In the genomic region with DNA sequence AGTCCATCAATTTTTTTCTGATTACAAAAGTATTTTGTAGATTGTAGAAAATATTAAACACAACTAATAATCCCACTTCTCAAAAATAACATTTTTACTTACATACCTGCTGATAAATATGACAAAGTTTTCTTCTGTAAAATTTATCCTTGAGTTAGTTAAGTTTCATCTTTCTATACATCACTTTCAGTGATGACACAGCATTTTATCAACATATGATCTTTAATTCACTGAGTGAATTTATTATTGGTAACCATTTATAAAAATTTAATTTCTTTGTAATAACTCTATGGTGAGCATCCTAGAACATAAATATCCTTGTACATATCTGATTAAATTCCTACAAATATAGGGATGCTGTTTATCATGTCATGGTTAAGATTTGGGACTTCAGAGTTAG, we compare ENCODE assay signal across 6 cellular contexts.
"Had no signal": no experiment of that assay in that cellular context is flagged by ENCODE, and none has a peak within 500 bp of the region (broad histone marks: within the 10 kb centered on the region; RNA-seq: fewer than 3 reads in every experiment).

No MANE protein-coding gene starts in this region.

- H3K9me3 ChIP-seq: HAP-1 had no signal

- H2AFZ ChIP-seq: GM23248 had no signal

- H3K36me3 ChIP-seq: HAP-1 had no signal

- H3K9ac ChIP-seq: GM23248 had no signal

- H3K4me3 ChIP-seq: GM23248, HAP-1 had no signal

- DNase-seq: GM23248, GOT3, H7, KBM-7 had no signal

- H3K27ac ChIP-seq: GM23248 had no signal

- H3K4me1 ChIP-seq: HAP-1 had no signal

- FAIRE-seq: HTR-8/SVneo had no signal
